ENCODE assay signal across 8 cellular contexts in genomic region chr16:68085259-68086071, GRCh38.
DNase-seq lines count a peak whose midpoint lies in the region; ATAC-seq and TF ChIP-seq lines count a peak whose summit lies in the region.

Gene NFATC3 (plus strand): TSS chr16:68085370. CDS start chr16:68085682, 312 bp downstream.

- no peak for TF ChIP-seq CTCF in OCI-LY3 (IDR thresholded peaks at IDR 0.05; ENCODE audit: low read depth, low read length)

- peaks cover 16% of the 10 kb centered on the region for H4K20me1 ChIP-seq in OCI-LY3 (ENCODE audit: insufficient read depth, low read length)

- H3K4me3 ChIP-seq in OCI-LY3 (ENCODE audit: low read length) (peak within 1 kb of the TSS; percentile 92), muscle layer of colon (ENCODE audit: low read depth in 1 of 2, low read length in 2 of 2) (peak within 1 kb of the TSS; percentile 88 to 95)

- H3K36me3 ChIP-seq in OCI-LY3 (replicated peaks; ENCODE audit: low read depth, low read length) (no peaks in the 10 kb centered on the region), muscle layer of colon (ENCODE audit: insufficient read depth, low read length) (no peaks in the 10 kb centered on the region)

- no peaks in the 10 kb centered on the region for H3K27me3 ChIP-seq in OCI-LY3 (ENCODE audit: low read depth, low read length)
- no peaks in the 10 kb centered on the region for H3K27me3 ChIP-seq in muscle layer of colon (ENCODE audit: control insufficient read depth in 1 of 2, insufficient read depth in 2 of 2, low read length in 2 of 2)

- H3K79me2 ChIP-seq in OCI-LY3 (ENCODE audit: low read length) = peaks cover 50% of the 10 kb centered on the region

- ATAC-seq in GM19438 (IDR thresholded peaks at IDR 0.05; ENCODE audit: low read depth, unreplicated experiment) = peak; percentile 45
- peak; percentile 42 for ATAC-seq in HG03565 (IDR thresholded peaks at IDR 0.05; ENCODE audit: unreplicated experiment)

- H3K9ac ChIP-seq in OCI-LY3 (ENCODE audit: low read length) (peak within 1 kb of the TSS; percentile 96), muscle layer of colon (ENCODE audit: low read length) (peak within 1 kb of the TSS; percentile 98)

- TF ChIP-seq POLR2A in erythroblast (IDR thresholded peaks at IDR 0.05; ENCODE audit: low read length) = no peak

- DNase-seq in CMK (ENCODE audit: low read depth) (peak; percentile 91), erythroblast (lab: John Stamatoyannopoulos, UW) (peak; percentile 99)
- DNase-seq in activated T-cell treated with anti-CD3 and anti-CD28 coated beads, Interleukin-2, amount 50 U/mL, for 1 hour = peak; percentile 99
- peak; percentile 96 to 98 for DNase-seq in stimulated activated CD8-positive, alpha-beta memory T cell treated with anti-CD3 and anti-CD28 coated beads, Interleukin-7, amount 100 ng/mL, for 1 hour (ENCODE audit: low read depth in 2 of 2)

- H3K4me1 ChIP-seq in OCI-LY3 (ENCODE audit: low read length) (peaks cover 42% of the 10 kb centered on the region), muscle layer of colon (ENCODE audit: insufficient read depth, low read length) (peaks cover 41% of the 10 kb centered on the region)

- no peaks in the 10 kb centered on the region for H3K9me3 ChIP-seq in OCI-LY3 (ENCODE audit: insufficient read depth, low read length)
- no peaks in the 10 kb centered on the region for H3K9me3 ChIP-seq in muscle layer of colon (ENCODE audit: low read length)

- H3K27ac ChIP-seq in OCI-LY3 (ENCODE audit: low read length) (peak within 1 kb of the TSS; percentile 89), muscle layer of colon (ENCODE audit: low read depth, low read length) (peak within 1 kb of the TSS; percentile 99)

- peak within 1 kb of the TSS; percentile 88 for H3K4me2 ChIP-seq in OCI-LY3 (ENCODE audit: low read length)

- H2AFZ ChIP-seq in OCI-LY3 (ENCODE audit: low read depth, low read length) = peak within 1 kb of the TSS; percentile 71; the same call in 1 of the 2 replicates

Comparison
In these comparisons a context has a peak if more than half of its experiments do, and no peak if none do; other contexts are left out.
1. Peak in every context shown above with its lines: DNase-seq, ATAC-seq, H3K4me3 ChIP-seq and H3K27ac ChIP-seq.